ENCODE assay signal across 8 cellular contexts in the genomic region with DNA sequence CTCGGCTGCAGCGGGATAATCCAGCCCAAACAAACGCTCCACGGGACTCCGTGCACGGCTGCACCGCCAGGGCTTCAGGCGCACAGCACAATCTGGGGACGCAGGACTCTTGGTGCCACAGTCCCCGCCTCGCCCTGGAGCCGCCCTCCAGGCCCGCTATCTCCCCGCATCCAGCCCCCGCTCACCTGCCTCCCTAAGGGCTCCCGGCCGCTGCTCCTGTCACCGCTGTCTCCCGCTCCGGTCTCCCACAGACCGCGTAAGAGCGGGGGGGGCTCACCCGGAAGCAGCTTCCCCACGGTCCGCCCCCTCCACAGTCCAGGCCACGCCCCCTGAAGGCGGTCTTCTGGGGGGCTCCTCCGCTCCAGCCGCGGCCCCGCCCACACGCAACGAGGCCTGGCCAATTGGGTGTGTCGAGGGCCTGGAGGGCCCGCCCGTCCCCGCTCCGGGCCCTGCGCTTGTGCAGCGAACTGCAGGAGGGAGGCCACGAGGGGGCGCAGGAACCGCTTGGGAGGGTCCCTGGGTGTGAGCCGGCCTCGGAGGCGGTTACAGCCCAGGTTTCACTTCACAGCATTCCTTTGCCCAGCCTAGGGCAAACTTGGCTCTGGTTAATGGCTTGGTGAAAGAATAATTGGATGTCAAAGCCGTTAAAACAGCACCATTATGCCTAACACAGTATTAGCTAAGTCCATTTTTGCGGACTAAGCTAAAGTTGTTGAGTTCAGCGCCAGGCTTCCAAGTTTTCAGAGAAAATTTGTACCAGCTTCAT. TPM values are rescaled to one million over a fixed set of nuclear protein-coding genes. Genes with fewer than 3 reads are reported as not detected.
DNase-seq lines count a peak whose midpoint lies in the region; ATAC-seq lines count a peak whose summit lies in the region.

TSS of gene ALAD (minus strand) at position 258 of the 766 bp plus-strand sequence. CDS start 7,725 bp downstream, outside the sequence.

- peak; percentile 99 for ATAC-seq in GM21390 (IDR thresholded peaks at IDR 0.05; ENCODE audit: unreplicated experiment)
- peak; percentile 100 for ATAC-seq in activated CD8-positive, alpha-beta memory T cell treated with anti-CD3 and anti-CD28 coated beads, Interleukin-2, amount 10 ng/mL, durations not matched to agents 7 days and 5 days

- WGBS in mesodermal cell (ENCODE audit: insufficient coverage in 2 of 2), 2 experiments: 0 to 3% methylated on average over 40 to 49 of the region's 50 CpGs

- H3K27me3 ChIP-seq in HUES48 (ENCODE audit: control insufficient read depth, insufficient read depth, low read length) (no peaks in the 10 kb centered on the region), NT2/D1 (ENCODE audit: insufficient read depth, insufficient read length) (no peaks in the 10 kb centered on the region), endocrine pancreas (ENCODE audit: control insufficient read depth, insufficient read depth, low read length) (no peaks in the 10 kb centered on the region)

- CTCF ChIA-PET in activated CD8-positive, alpha-beta memory T cell treated with anti-CD3 and anti-CD28 coated beads, Interleukin-2, amount 10 ng/mL, durations not matched to agents 7 days and 5 days (lab: Charles Lee): interaction anchor here (0.6 to 5.1 kb wide), 31 partner anchors 9 to 262 kb away, joined by 3 to 53 read pairs (median 4); partner anchors contain the start of genes BSPRY, C9orf43, CDC26 and POLE3

- DNase-seq in D341Med (ENCODE audit: low spot score) (peak; percentile 99), NT2/D1 (ENCODE audit: low read depth, low spot score) (peak; percentile 98)
- DNase-seq in activated CD8-positive, alpha-beta memory T cell treated with anti-CD3 and anti-CD28 coated beads, Interleukin-2, amount 10 ng/mL, durations not matched to agents 7 days and 5 days: peak; percentile 99
- peak; percentile 98 to 99 for DNase-seq in stimulated activated CD8-positive, alpha-beta memory T cell treated with anti-CD3 and anti-CD28 coated beads, Interleukin-15, amount 100 ng/mL, for 4 hours (ENCODE audit: low read depth in 2 of 2)

- H3K27ac ChIP-seq in HUES48 (ENCODE audit: low read depth, low read length) (peak within 1 kb of the TSS; percentile 46), mesodermal cell (ENCODE audit: low read depth, low read length, severe bottlenecking) (no peak within 1 kb of the TSS)

- no peaks in the 10 kb centered on the region for H3K36me3 ChIP-seq in HUES48 (ENCODE audit: control insufficient read depth, insufficient read depth, low read length)
- H3K36me3 ChIP-seq in NT2/D1 (ENCODE audit: insufficient read depth, insufficient read length, low read length): peaks cover 4% of the 10 kb centered on the region
- H3K36me3 ChIP-seq in endocrine pancreas (ENCODE audit: control insufficient read depth, insufficient read depth, low read length): no peaks in the 10 kb centered on the region
- H3K36me3 ChIP-seq in mesodermal cell (ENCODE audit: control insufficient read depth, insufficient read depth, low read length): no peaks in the 10 kb centered on the region

- peaks cover 21% of the 10 kb centered on the region for H3K4me1 Mint-ChIP-seq in activated CD8-positive, alpha-beta memory T cell treated with anti-CD3 and anti-CD28 coated beads, Interleukin-2, amount 10 ng/mL, durations not matched to agents 7 days and 5 days

- H3K4me3 ChIP-seq in HUES48 (ENCODE audit: low read depth, low read length): peak within 1 kb of the TSS; percentile 97
- H3K4me3 ChIP-seq in NT2/D1 (ENCODE audit: insufficient read length, low read depth): peak within 1 kb of the TSS; percentile 94
- H3K4me3 ChIP-seq in endocrine pancreas (ENCODE audit: control insufficient read depth, insufficient read depth, low read length): peak within 1 kb of the TSS; percentile 57
- peak within 1 kb of the TSS; percentile 90 for H3K4me3 ChIP-seq in mesodermal cell (ENCODE audit: extremely low read depth, insufficient read depth, low read length, poor library complexity, severe bottlenecking)

- no peaks in the 10 kb centered on the region for H3K27me3 Mint-ChIP-seq in activated CD8-positive, alpha-beta memory T cell treated with anti-CD3 and anti-CD28 coated beads, Interleukin-2, amount 10 ng/mL, durations not matched to agents 7 days and 5 days

- no peaks in the 10 kb centered on the region for H3K9me3 Mint-ChIP-seq in activated CD8-positive, alpha-beta memory T cell treated with anti-CD3 and anti-CD28 coated beads, Interleukin-2, amount 10 ng/mL, durations not matched to agents 7 days and 5 days (ENCODE audit: low read depth)

- peak within 1 kb of the TSS; percentile 91 for H3K4me3 Mint-ChIP-seq in activated CD8-positive, alpha-beta memory T cell treated with anti-CD3 and anti-CD28 coated beads, Interleukin-2, amount 10 ng/mL, durations not matched to agents 7 days and 5 days

- no peaks in the 10 kb centered on the region for H3K36me3 Mint-ChIP-seq in activated CD8-positive, alpha-beta memory T cell treated with anti-CD3 and anti-CD28 coated beads, Interleukin-2, amount 10 ng/mL, durations not matched to agents 7 days and 5 days

- H3K27ac Mint-ChIP-seq in activated CD8-positive, alpha-beta memory T cell treated with anti-CD3 and anti-CD28 coated beads, Interleukin-2, amount 10 ng/mL, durations not matched to agents 7 days and 5 days: peak within 1 kb of the TSS; percentile 86

- H3K9ac ChIP-seq in HUES48 (ENCODE audit: low read depth, low read length) (no peak within 1 kb of the TSS; the same call in 1 of the 2 replicates), NT2/D1 (ENCODE audit: insufficient read length, low read depth) (peak within 1 kb of the TSS; percentile 94), endocrine pancreas (ENCODE audit: control insufficient read depth, insufficient read depth, low read length) (peak within 1 kb of the TSS; percentile 30)

- H3K9me3 ChIP-seq in HUES48 (ENCODE audit: control insufficient read depth, insufficient read depth, low read length) (no peaks in the 10 kb centered on the region), NT2/D1 (ENCODE audit: insufficient read depth, low read length) (no peaks in the 10 kb centered on the region), endocrine pancreas (ENCODE audit: control insufficient read depth, low read length) (no peaks in the 10 kb centered on the region), mesodermal cell (ENCODE audit: control insufficient read depth, low read length) (no peaks in the 10 kb centered on the region)

- H3K4me1 ChIP-seq in HUES48 (ENCODE audit: control insufficient read depth, insufficient read depth, low read length) (peaks cover 4% of the 10 kb centered on the region; the same call in 1 of the 2 replicates), NT2/D1 (ENCODE audit: insufficient read depth, insufficient read length) (peaks cover 30% of the 10 kb centered on the region), endocrine pancreas (ENCODE audit: control insufficient read depth, insufficient read depth, low read length) (no peaks in the 10 kb centered on the region), mesodermal cell (ENCODE audit: control insufficient read depth, insufficient read depth, low read length, poor library complexity, severe bottlenecking) (peaks cover 41% of the 10 kb centered on the region)

RNA-seq across cellular contexts. Expression of gene ALAD, which starts in this region (rescaled TPM):
- 10 to 100 TPM; 27.5 to 29.0 TPM for total RNA-seq in activated CD8-positive, alpha-beta memory T cell treated with anti-CD3 and anti-CD28 coated beads, Interleukin-2, amount 10 ng/mL, durations not matched to agents 7 days and 5 days
- polyA plus RNA-seq in mesodermal cell (2013, experiment 1 of 2): 25.9 TPM
- 25.9 TPM for polyA plus RNA-seq in mesodermal cell (2013, experiment 2 of 2)
